7 cellular contexts compared by ENCODE assay signal in the genomic region with DNA sequence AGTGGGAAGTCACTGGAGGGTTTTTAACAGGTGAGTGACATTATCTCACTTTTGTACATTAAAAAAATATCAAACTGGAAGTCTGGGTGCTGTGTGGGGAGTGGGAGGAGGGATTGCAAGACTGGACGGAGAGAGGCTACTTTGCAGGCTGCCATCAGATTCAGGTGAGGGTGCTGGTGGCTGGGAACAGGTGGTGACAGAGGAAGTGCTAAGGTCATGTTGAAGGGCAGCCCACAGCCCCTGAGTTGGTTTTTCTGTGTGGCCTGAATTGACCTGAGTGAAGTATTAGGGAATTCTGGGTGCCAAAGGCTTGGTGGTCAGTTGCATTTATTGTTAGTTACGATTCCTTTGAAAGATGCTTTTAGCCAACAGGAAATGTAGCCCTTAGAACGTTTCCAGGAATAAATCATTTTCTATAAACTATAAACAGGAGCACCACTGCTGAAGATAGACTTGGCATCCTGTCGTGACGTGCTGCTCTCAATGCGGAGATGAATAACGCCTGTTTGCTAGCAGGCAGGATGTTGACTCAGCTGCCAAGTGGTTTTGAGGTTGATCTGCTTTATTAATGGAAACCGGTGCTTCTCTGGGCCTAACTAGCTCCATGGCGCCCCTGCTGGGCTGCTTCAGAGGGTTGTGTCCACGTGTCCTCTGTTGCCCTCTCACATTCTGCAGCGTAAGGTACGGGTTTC.
A peak's percentile ranks its signal among the peaks of the same experiment; 100 is the strongest.
DNase-seq lines count a peak whose midpoint lies in the region; ATAC-seq lines count a peak whose summit lies in the region.

No MANE protein-coding gene starts in this region.

- DNase-seq in NCI-H460 (ENCODE audit: extremely low read depth, low read depth) (peak; percentile 4), glomerular endothelial cell (ENCODE audit: extremely low read depth, low read depth, low spot score) (peak; percentile 29)
- DNase-seq in activated CD8-positive, alpha-beta memory T cell treated with anti-CD3 and anti-CD28 coated beads, Interleukin-2, amount 50 U/mL, for 24 hours (ENCODE audit: extremely low read depth): peak; percentile 8
- peak; percentile 81 for DNase-seq in stimulated activated CD4-positive, alpha-beta T cell treated with anti-CD3 and anti-CD28 coated beads, Interleukin-1b, Interleukin-23, amount 100 ng/mL, for 48 hours

- peak; percentile 74 for ATAC-seq in GM18517 (IDR thresholded peaks at IDR 0.05; ENCODE audit: unreplicated experiment)
- peak; percentile 63 for ATAC-seq in HG03135 (IDR thresholded peaks at IDR 0.05; ENCODE audit: unreplicated experiment)
- ATAC-seq in HG03039 (IDR thresholded peaks at IDR 0.05; ENCODE audit: unreplicated experiment): no peak

Comparison
In these comparisons a context has a peak if more than half of its experiments do, and no peak if none do; other contexts are left out.
1. DNase-seq: peak in every context shown above with its lines; median percentile 81 in stimulated activated CD4-positive, alpha-beta T cell treated with anti-CD3 and anti-CD28 coated beads, Interleukin-1b, Interleukin-23, amount 100 ng/mL, for 48 hours; 29 in glomerular endothelial cell; 8 in activated CD8-positive, alpha-beta memory T cell treated with anti-CD3 and anti-CD28 coated beads, Interleukin-2, amount 50 U/mL, for 24 hours; 4 in NCI-H460.